In the genomic region with DNA sequence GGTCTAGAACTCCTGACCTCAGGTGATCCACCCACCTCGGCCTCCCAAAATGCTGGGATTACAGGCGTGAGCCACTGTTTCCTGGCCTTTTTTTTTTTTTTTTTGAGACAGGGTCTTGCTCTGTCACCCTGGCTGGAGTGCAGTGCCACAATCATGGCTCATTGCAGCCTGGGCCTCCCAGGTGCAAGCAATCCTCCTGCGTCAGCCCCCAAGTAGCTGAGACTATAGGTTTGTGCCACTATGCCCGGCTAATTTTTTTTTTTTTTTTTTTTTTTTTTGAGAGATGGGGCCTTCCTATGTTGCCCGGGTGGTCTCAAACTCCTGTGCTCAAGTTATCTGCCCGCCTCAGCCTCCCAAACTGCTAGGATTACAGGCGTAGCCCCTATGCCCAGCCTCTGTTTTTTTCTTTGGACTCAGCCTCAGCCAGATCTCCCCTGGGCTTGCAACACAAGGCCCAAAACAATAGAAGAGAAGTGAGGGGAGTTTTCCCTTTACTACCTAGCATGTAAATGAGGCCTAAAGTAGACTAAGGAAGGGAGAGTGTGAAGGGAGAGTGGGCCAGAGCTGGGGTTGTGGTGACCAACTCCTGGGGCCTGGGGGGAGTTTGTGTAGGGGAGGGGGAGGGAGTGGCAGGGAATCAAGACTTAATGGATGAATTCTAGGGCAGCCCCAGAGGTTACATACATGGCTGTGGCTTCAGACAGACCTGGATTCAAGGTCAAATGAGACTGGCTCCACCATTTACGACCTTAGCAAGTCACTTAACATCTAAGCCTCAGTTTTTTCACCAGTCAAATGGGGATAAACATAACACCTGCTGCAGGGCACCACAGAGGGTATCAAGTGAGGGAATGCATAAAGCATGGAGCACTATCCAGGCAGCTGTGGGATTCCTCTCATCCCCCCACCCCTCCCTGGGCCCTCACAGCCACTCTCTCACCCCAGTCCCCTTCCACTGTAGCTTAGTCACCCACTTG, we compare ENCODE assay signal across 1 cellular context.
TF ChIP-seq lines count a peak whose summit lies in the region.

No MANE protein-coding gene starts in this region.

TF ChIP-seq in K562, 482 proteins besides CTCF, POLR2A, EP300 and RAD21:
- TF ChIP-seq, protein P1, sequence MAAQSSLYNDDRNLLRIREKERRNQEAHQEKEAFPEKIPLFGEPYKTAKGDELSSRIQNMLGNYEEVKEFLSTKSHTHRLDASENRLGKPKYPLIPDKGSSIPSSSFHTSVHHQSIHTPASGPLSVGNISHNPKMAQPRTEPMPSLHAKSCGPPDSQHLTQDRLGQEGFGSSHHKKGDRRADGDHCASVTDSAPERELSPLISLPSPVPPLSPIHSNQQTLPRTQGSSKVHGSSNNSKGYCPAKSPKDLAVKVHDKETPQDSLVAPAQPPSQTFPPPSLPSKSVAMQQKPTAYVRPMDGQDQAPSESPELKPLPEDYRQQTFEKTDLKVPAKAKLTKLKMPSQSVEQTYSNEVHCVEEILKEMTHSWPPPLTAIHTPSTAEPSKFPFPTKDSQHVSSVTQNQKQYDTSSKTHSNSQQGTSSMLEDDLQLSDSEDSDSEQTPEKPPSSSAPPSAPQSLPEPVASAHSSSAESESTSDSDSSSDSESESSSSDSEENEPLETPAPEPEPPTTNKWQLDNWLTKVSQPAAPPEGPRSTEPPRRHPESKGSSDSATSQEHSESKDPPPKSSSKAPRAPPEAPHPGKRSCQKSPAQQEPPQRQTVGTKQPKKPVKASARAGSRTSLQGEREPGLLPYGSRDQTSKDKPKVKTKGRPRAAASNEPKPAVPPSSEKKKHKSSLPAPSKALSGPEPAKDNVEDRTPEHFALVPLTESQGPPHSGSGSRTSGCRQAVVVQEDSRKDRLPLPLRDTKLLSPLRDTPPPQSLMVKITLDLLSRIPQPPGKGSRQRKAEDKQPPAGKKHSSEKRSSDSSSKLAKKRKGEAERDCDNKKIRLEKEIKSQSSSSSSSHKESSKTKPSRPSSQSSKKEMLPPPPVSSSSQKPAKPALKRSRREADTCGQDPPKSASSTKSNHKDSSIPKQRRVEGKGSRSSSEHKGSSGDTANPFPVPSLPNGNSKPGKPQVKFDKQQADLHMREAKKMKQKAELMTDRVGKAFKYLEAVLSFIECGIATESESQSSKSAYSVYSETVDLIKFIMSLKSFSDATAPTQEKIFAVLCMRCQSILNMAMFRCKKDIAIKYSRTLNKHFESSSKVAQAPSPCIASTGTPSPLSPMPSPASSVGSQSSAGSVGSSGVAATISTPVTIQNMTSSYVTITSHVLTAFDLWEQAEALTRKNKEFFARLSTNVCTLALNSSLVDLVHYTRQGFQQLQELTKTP (IDR thresholded peaks at IDR 0.05; ENCODE audit: low read depth in 1 of 2, partially characterized antibody in 2 of 2) = no peak
- TF ChIP-seq CXXC5 (CRISPR knock-in tag; IDR thresholded peaks at IDR 0.05) (peak; percentile 24; the same call in 1 of the 2 replicates), RBM25 (IDR thresholded peaks at IDR 0.05; ENCODE audit: low read depth, low read length, severe bottlenecking) (peak; percentile 61), ZNF311 (CRISPR knock-in tag; IDR thresholded peaks at IDR 0.05) (no peak), ZNF282 (CRISPR knock-in tag; IDR thresholded peaks at IDR 0.05) (no peak), FOXA3 (CRISPR knock-in tag; conservative IDR thresholded peaks at IDR 0.05 in 1 of 2, IDR thresholded peaks at IDR 0.05 in 1 of 2) (0 out of 4 replicates have a peak, but pooled peaks of 1 of the 2 experiments have one; percentile 30), JUND (IDR thresholded peaks at IDR 0.05; ENCODE audit: borderline replicate concordance, low read depth, low read length) (no peak), JUND (tag; IDR thresholded peaks at IDR 0.05; ENCODE audit: borderline replicate concordance, low read depth, low read length) (no peak), MTA3 (IDR thresholded peaks at IDR 0.05; ENCODE audit: borderline replicate concordance) (no peak), BCOR (IDR thresholded peaks at IDR 0.05) (peak; percentile 75; the same call in 1 of the 2 replicates), KDM1A (IDR thresholded peaks at IDR 0.05) (peak; percentile 44 to 58; a peak in 3 of 4 replicates), CHD4 (IDR thresholded peaks at IDR 0.05; ENCODE audit: insufficient read depth, insufficient replicate concordance, low read depth, low read length, poor library complexity, severe bottlenecking) (peak; percentile 63), ZFX (CRISPR knock-in tag; IDR thresholded peaks at IDR 0.05) (peak; percentile 29), ZNF778 (CRISPR knock-in tag; IDR thresholded peaks at IDR 0.05) (no peak), ZNF212 (CRISPR knock-in tag; IDR thresholded peaks at IDR 0.05) (no peak), MAFF (IDR thresholded peaks at IDR 0.05; ENCODE audit: low read length) (no peak), KAT8 (IDR thresholded peaks at IDR 0.05; ENCODE audit: low read depth) (no peak), MCM5 (IDR thresholded peaks at IDR 0.05; ENCODE audit: low read depth) (no peak), ZNF184 (CRISPR knock-in tag; IDR thresholded peaks at IDR 0.05) (no peak)
- TF ChIP-seq, protein P2, sequence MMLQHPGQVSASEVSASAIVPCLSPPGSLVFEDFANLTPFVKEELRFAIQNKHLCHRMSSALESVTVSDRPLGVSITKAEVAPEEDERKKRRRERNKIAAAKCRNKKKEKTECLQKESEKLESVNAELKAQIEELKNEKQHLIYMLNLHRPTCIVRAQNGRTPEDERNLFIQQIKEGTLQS (IDR thresholded peaks at IDR 0.05) = no peak
- TF ChIP-seq, protein P2 (CRISPR knock-in tag; conservative IDR thresholded peaks at IDR 0.05) = no peak
- TF ChIP-seq, protein P3, sequence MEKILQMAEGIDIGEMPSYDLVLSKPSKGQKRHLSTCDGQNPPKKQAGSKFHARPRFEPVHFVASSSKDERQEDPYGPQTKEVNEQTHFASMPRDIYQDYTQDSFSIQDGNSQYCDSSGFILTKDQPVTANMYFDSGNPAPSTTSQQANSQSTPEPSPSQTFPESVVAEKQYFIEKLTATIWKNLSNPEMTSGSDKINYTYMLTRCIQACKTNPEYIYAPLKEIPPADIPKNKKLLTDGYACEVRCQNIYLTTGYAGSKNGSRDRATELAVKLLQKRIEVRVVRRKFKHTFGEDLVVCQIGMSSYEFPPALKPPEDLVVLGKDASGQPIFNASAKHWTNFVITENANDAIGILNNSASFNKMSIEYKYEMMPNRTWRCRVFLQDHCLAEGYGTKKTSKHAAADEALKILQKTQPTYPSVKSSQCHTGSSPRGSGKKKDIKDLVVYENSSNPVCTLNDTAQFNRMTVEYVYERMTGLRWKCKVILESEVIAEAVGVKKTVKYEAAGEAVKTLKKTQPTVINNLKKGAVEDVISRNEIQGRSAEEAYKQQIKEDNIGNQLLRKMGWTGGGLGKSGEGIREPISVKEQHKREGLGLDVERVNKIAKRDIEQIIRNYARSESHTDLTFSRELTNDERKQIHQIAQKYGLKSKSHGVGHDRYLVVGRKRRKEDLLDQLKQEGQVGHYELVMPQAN (IDR thresholded peaks at IDR 0.05; ENCODE audit: borderline replicate concordance) = no peak
- TF ChIP-seq, protein P4, sequence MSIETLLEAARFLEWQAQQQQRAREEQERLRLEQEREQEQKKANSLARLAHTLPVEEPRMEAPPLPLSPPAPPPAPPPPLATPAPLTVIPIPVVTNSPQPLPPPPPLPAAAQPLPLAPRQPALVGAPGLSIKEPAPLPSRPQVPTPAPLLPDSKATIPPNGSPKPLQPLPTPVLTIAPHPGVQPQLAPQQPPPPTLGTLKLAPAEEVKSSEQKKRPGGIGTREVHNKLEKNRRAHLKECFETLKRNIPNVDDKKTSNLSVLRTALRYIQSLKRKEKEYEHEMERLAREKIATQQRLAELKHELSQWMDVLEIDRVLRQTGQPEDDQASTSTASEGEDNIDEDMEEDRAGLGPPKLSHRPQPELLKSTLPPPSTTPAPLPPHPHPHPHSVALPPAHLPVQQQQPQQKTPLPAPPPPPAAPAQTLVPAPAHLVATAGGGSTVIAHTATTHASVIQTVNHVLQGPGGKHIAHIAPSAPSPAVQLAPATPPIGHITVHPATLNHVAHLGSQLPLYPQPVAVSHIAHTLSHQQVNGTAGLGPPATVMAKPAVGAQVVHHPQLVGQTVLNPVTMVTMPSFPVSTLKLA (conservative IDR thresholded peaks at IDR 0.05) = no peak
- TF ChIP-seq, protein P5, sequence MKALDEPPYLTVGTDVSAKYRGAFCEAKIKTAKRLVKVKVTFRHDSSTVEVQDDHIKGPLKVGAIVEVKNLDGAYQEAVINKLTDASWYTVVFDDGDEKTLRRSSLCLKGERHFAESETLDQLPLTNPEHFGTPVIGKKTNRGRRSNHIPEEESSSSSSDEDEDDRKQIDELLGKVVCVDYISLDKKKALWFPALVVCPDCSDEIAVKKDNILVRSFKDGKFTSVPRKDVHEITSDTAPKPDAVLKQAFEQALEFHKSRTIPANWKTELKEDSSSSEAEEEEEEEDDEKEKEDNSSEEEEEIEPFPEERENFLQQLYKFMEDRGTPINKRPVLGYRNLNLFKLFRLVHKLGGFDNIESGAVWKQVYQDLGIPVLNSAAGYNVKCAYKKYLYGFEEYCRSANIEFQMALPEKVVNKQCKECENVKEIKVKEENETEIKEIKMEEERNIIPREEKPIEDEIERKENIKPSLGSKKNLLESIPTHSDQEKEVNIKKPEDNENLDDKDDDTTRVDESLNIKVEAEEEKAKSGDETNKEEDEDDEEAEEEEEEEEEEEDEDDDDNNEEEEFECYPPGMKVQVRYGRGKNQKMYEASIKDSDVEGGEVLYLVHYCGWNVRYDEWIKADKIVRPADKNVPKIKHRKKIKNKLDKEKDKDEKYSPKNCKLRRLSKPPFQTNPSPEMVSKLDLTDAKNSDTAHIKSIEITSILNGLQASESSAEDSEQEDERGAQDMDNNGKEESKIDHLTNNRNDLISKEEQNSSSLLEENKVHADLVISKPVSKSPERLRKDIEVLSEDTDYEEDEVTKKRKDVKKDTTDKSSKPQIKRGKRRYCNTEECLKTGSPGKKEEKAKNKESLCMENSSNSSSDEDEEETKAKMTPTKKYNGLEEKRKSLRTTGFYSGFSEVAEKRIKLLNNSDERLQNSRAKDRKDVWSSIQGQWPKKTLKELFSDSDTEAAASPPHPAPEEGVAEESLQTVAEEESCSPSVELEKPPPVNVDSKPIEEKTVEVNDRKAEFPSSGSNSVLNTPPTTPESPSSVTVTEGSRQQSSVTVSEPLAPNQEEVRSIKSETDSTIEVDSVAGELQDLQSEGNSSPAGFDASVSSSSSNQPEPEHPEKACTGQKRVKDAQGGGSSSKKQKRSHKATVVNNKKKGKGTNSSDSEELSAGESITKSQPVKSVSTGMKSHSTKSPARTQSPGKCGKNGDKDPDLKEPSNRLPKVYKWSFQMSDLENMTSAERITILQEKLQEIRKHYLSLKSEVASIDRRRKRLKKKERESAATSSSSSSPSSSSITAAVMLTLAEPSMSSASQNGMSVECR (CRISPR knock-in tag; IDR thresholded peaks at IDR 0.05) = no peak
TF ChIP-seq in K562: peak in this region for 7.
